ENCODE assay signal across 34 cellular contexts in genomic region chr5:87009146-87009545, GRCh38.
DNase-seq lines count a peak whose midpoint lies in the region; ATAC-seq and TF ChIP-seq lines count a peak whose summit lies in the region.
"Had no signal": no experiment of that assay in that cellular context is flagged by ENCODE, and none has a peak within 500 bp of the region (broad histone marks: within the 10 kb centered on the region; RNA-seq: fewer than 3 reads in every experiment).

No MANE protein-coding gene starts in this region.

- H3K9ac ChIP-seq in mesenchymal stem cell (ENCODE audit: low read length), result no peak overlapping the region

- no peak overlapping the region for H2AK5ac ChIP-seq in mesenchymal stem cell (ENCODE audit: low read length, severe bottlenecking)

- no peak overlapping the region for H3K4me2 ChIP-seq in PC-9
- no peak overlapping the region for H3K4me2 ChIP-seq in mesenchymal stem cell (ENCODE audit: low read length, poor library complexity, severe bottlenecking)

- H3K9me3 ChIP-seq in PC-9 (ENCODE audit: insufficient read depth, low read depth) (no peaks in the 10 kb centered on the region), mesenchymal stem cell (ENCODE audit: control insufficient read depth, low read length) (no peaks in the 10 kb centered on the region)
- H3K9me3 ChIP-seq: body of pancreas, esophagus squamous epithelium, lower lobe of right lung, ovary, upper lobe of right lung had no signal

- CTCF ChIA-PET in PC-9 (lab: Charles Lee), result no interaction called here

- no TSS peak for BruUV-seq in PC-9 (replicated peaks; lab: Mats Ljungman, UMichigan)

- TF ChIP-seq CTCF in PC-9 (conservative IDR thresholded peaks at IDR 0.05), result no peak
- no peak for TF ChIP-seq CTCF in foreskin keratinocyte (conservative IDR thresholded peaks at IDR 0.05)

- no peaks in the 10 kb centered on the region; the same call in 1 of the 2 replicates for H3F3A ChIP-seq in PC-9 (ENCODE audit: insufficient read depth, low read depth)

- no peak overlapping the region for H2BK5ac ChIP-seq in mesenchymal stem cell (ENCODE audit: low read depth, low read length, poor library complexity, severe bottlenecking)

- intact Hi-C loops in PC-9 (cut with micrococcal nuclease; ENCODE audit: unreplicated experiment), result no loop called here

- H3K4me3 ChIP-seq in ACC112 (ENCODE audit: low read depth, low read length) (0 out of 2 replicates have a peak overlapping the region, but pooled peaks have one; percentile 9), PC-9 (no peak overlapping the region), mesenchymal stem cell (ENCODE audit: insufficient read depth in 1 of 2, low read depth in 1 of 2, low read length in 2 of 2) (no peak overlapping the region)
- H3K4me3 ChIP-seq: body of pancreas, dorsolateral prefrontal cortex, esophagus squamous epithelium, K562, lower lobe of right lung, ovary, upper lobe of right lung had no signal

- no peak overlapping the region for H2BK15ac ChIP-seq in mesenchymal stem cell (ENCODE audit: low read depth, poor library complexity, severe bottlenecking)

- H2BK12ac ChIP-seq in mesenchymal stem cell (ENCODE audit: low read length in 2 of 2), result no peak overlapping the region

- H3K18ac ChIP-seq in mesenchymal stem cell (ENCODE audit: low read depth in 1 of 2, low read length in 2 of 2), result no peak overlapping the region

- H4K8ac ChIP-seq in mesenchymal stem cell (ENCODE audit: low read length), result no peak overlapping the region

- H3K27ac ChIP-seq in ACC112 (ENCODE audit: low read depth, low read length) (no peak overlapping the region), PC-9 (no peak overlapping the region), mesenchymal stem cell (ENCODE audit: low read length, poor library complexity, severe bottlenecking) (peak overlapping the region; percentile 29), foreskin keratinocyte (no peak overlapping the region)
- H3K27ac ChIP-seq: body of pancreas, dorsolateral prefrontal cortex, esophagus squamous epithelium, lower lobe of right lung, ovary, upper lobe of right lung had no signal

- no peaks in the 10 kb centered on the region for H3K36me3 Mint-ChIP-seq in naive thymus-derived CD8-positive, alpha-beta T cell
- H3K36me3 Mint-ChIP-seq: activated naive CD8-positive, alpha-beta T cell treated with anti-CD3 and anti-CD28 coated beads for 36 hours had no signal

- no peaks in the 10 kb centered on the region for H3K9me3 Mint-ChIP-seq in naive thymus-derived CD8-positive, alpha-beta T cell
- H3K9me3 Mint-ChIP-seq: activated naive CD8-positive, alpha-beta T cell treated with anti-CD3 and anti-CD28 coated beads for 36 hours; activated T-cell treated with anti-CD3 and anti-CD28 coated beads, Interleukin-2, amount 50 U/mL, for 24 hours; CD4-positive, alpha-beta T cell; nephron progenitor cell; T-helper 1 cell treated with Interleukin-12 subunit alpha and Interleukin-12 subunit beta and Interleukin-4 antibody, amounts not matched to agents 30 μg/mL and 1 μg/mL, for 36 hours had no signal

- H3K79me1 ChIP-seq in mesenchymal stem cell (replicated peaks; ENCODE audit: low read length, poor library complexity, severe bottlenecking), result no peaks in the 10 kb centered on the region

- no peak overlapping the region for H2BK120ac ChIP-seq in mesenchymal stem cell (ENCODE audit: low read depth, low read length)

- H3K4me3 Mint-ChIP-seq in naive thymus-derived CD8-positive, alpha-beta T cell, result no peak overlapping the region
- H3K4me3 Mint-ChIP-seq: activated naive CD8-positive, alpha-beta T cell treated with anti-CD3 and anti-CD28 coated beads for 36 hours; activated T-cell treated with anti-CD3 and anti-CD28 coated beads, Interleukin-2, amount 50 U/mL, for 24 hours; CD4-positive, alpha-beta T cell; nephron progenitor cell; T-helper 1 cell treated with Interleukin-12 subunit alpha and Interleukin-12 subunit beta and Interleukin-4 antibody, amounts not matched to agents 30 μg/mL and 1 μg/mL, for 36 hours had no signal

- ATAC-seq in foreskin keratinocyte, result no peak
- ATAC-seq in naive thymus-derived CD8-positive, alpha-beta T cell, result no peak
- ATAC-seq: body of pancreas; K562; lower lobe of right lung; stimulated activated naive CD8-positive, alpha-beta T cell treated with anti-CD3 and anti-CD28 coated beads, Interleukin-15, Interleukin-2, amounts not matched to agents 100 U/mL and 50 U/mL, for 24 hours; upper lobe of right lung had no signal

- H3K27ac Mint-ChIP-seq in naive thymus-derived CD8-positive, alpha-beta T cell, result no peak overlapping the region
- H3K27ac Mint-ChIP-seq: activated naive CD8-positive, alpha-beta T cell treated with anti-CD3 and anti-CD28 coated beads for 36 hours; activated T-cell treated with anti-CD3 and anti-CD28 coated beads, Interleukin-2, amount 50 U/mL, for 24 hours; CD4-positive, alpha-beta T cell; nephron progenitor cell; T-helper 1 cell treated with Interleukin-12 subunit alpha and Interleukin-12 subunit beta and Interleukin-4 antibody, amounts not matched to agents 30 μg/mL and 1 μg/mL, for 36 hours had no signal

- no peaks in the 10 kb centered on the region for H3K36me3 ChIP-seq in ACC112 (ENCODE audit: insufficient read depth, low read length)
- H3K36me3 ChIP-seq in PC-9 (ENCODE audit: low read depth), result no peaks in the 10 kb centered on the region
- no peaks in the 10 kb centered on the region for H3K36me3 ChIP-seq in mesenchymal stem cell (ENCODE audit: control insufficient read depth in 1 of 2, insufficient read depth in 2 of 2, low read depth in 1 of 2, low read length in 2 of 2)
- H3K36me3 ChIP-seq: esophagus squamous epithelium, lower lobe of right lung, ovary, upper lobe of right lung had no signal

- H2AFZ ChIP-seq in ACC112 (ENCODE audit: low read length, unreplicated experiment) (peak overlapping the region; percentile 73), PC-9 (peak overlapping the region; percentile 44; the same call in 1 of the 2 replicates), mesenchymal stem cell (ENCODE audit: low read depth, low read length) (no peak overlapping the region)

- no peaks in the 10 kb centered on the region for H3K4me1 ChIP-seq in ACC112 (ENCODE audit: control insufficient read depth, insufficient read depth, low read length, unreplicated experiment)
- H3K4me1 ChIP-seq in PC-9 (replicated peaks; ENCODE audit: insufficient read depth), result no peaks in the 10 kb centered on the region
- H3K4me1 ChIP-seq in mesenchymal stem cell (ENCODE audit: control insufficient read depth, insufficient read depth, low read depth, low read length), result peaks cover 3% of the 10 kb centered on the region
- H3K4me1 ChIP-seq in foreskin keratinocyte, result no peaks in the 10 kb centered on the region
- H3K4me1 ChIP-seq: body of pancreas, esophagus squamous epithelium, lower lobe of right lung had no signal

- H4K20me1 ChIP-seq in PC-9 (ENCODE audit: insufficient read depth), result no peaks in the 10 kb centered on the region

- H3K9me2 ChIP-seq in PC-9 (ENCODE audit: insufficient read depth), result no peaks in the 10 kb centered on the region

- no peak overlapping the region for H3K14ac ChIP-seq in mesenchymal stem cell (ENCODE audit: low read length in 2 of 2)

- H3K4me1 Mint-ChIP-seq in naive thymus-derived CD8-positive, alpha-beta T cell, result no peaks in the 10 kb centered on the region
- H3K4me1 Mint-ChIP-seq: nephron progenitor cell had no signal

- H3K27me3 ChIP-seq in ACC112 (ENCODE audit: insufficient read depth, low read length), result no peaks in the 10 kb centered on the region
- H3K27me3 ChIP-seq in PC-9 (ENCODE audit: insufficient read depth, low read depth), result no peaks in the 10 kb centered on the region
- no peaks in the 10 kb centered on the region for H3K27me3 ChIP-seq in mesenchymal stem cell (ENCODE audit: control insufficient read depth in 1 of 2, insufficient read depth in 1 of 2, low read length in 2 of 2)
- peaks cover 7% of the 10 kb centered on the region for H3K27me3 ChIP-seq in foreskin keratinocyte
- H3K27me3 ChIP-seq: body of pancreas, dorsolateral prefrontal cortex, esophagus squamous epithelium, upper lobe of right lung had no signal

- H4K91ac ChIP-seq in mesenchymal stem cell (ENCODE audit: low read length), result no peak overlapping the region

- no peak overlapping the region for H3K23ac ChIP-seq in mesenchymal stem cell (ENCODE audit: low read length in 2 of 2)

- H3K79me2 ChIP-seq in ACC112 (ENCODE audit: control insufficient read depth, insufficient read depth, low read length, unreplicated experiment) (no peaks in the 10 kb centered on the region), PC-9 (ENCODE audit: low read depth) (no peaks in the 10 kb centered on the region)

- H3K4ac ChIP-seq in mesenchymal stem cell (ENCODE audit: low read depth in 1 of 2, low read length in 2 of 2), result no peak overlapping the region

- WGBS in mesenchymal stem cell, result 14% methylated on average over 2 of the region's 3 CpGs

- peaks cover 0 to 3% (median 0%) of the 10 kb centered on the region in 5 donors for H3K27me3 Mint-ChIP-seq in naive thymus-derived CD8-positive, alpha-beta T cell
- H3K27me3 Mint-ChIP-seq: activated naive CD8-positive, alpha-beta T cell treated with anti-CD3 and anti-CD28 coated beads for 36 hours; activated T-cell treated with anti-CD3 and anti-CD28 coated beads, Interleukin-2, amount 50 U/mL, for 24 hours; CD4-positive, alpha-beta T cell had no signal

- POLR2A ChIA-PET in PC-9 (lab: Charles Lee; ENCODE audit: unreplicated experiment), result no interaction called here
- POLR2A ChIA-PET in naive thymus-derived CD8-positive, alpha-beta T cell (lab: Charles Lee), result no interaction called here

- DNase-seq in PC-9 (no peak), fibroblast of gingiva (ENCODE audit: low read depth) (peak; percentile 23), mesenchymal stem cell (peak; percentile 57), iPS-NIHi7 (ENCODE audit: extremely low spot score) (no peak), SIG-M5 (lab: John Stamatoyannopoulos, UW) (no peak), foreskin keratinocyte (no peak)
- DNase-seq in naive thymus-derived CD8-positive, alpha-beta T cell, result no peak
- DNase-seq: activated CD4-positive, alpha-beta T cell treated with anti-CD3 and anti-CD28 coated beads, Interleukin-2, amount 50 U/mL, for 1 hour; activated CD4-positive, CD25-positive, alpha-beta regulatory T cell; activated effector memory CD4-positive, alpha-beta T cell treated with anti-CD3 and anti-CD28 coated beads, Interleukin-2, amount 50 U/mL, for 16 hours; activated naive CD8-positive, alpha-beta T cell treated with anti-CD3 and anti-CD28 coated beads for 36 hours; activated T-cell treated with anti-CD3 and anti-CD28 coated beads, Interleukin-2, amount 50 U/mL, for 24 hours; body of pancreas; CD4-positive, alpha-beta T cell; cerebellar nuclear complex; dorsolateral prefrontal cortex; esophagus squamous epithelium; kidney; lower lobe of right lung; NCI-H1092; NCI-H187; NCI-H2171; NCI-H510A; nephron progenitor cell; ovary; retina; RPMI8226; small intestine; stimulated activated CD4-positive, alpha-beta T cell treated with anti-CD3 and anti-CD28 coated beads, Interleukin-1b, Interleukin-23, amount 100 ng/mL, for 48 hours; stimulated activated naive CD8-positive, alpha-beta T cell treated with anti-CD3 and anti-CD28 coated beads, Interleukin-15, Interleukin-2, amounts not matched to agents 100 U/mL and 50 U/mL, for 24 hours; upper lobe of right lung had no signal

Comparison
In these comparisons a context has a peak if more than half of its experiments do, and no peak if none do; other contexts are left out.
1. DNase-seq: peak in fibroblast of gingiva (single experiment) and mesenchymal stem cell (single experiment); none in PC-9 (0 of 2), iPS-NIHi7 (single experiment), SIG-M5 (single experiment), foreskin keratinocyte (0 of 2) and naive thymus-derived CD8-positive, alpha-beta T cell (0 of 10).